Comparison of ENCODE assay signal across 8 cellular contexts in the genomic region with DNA sequence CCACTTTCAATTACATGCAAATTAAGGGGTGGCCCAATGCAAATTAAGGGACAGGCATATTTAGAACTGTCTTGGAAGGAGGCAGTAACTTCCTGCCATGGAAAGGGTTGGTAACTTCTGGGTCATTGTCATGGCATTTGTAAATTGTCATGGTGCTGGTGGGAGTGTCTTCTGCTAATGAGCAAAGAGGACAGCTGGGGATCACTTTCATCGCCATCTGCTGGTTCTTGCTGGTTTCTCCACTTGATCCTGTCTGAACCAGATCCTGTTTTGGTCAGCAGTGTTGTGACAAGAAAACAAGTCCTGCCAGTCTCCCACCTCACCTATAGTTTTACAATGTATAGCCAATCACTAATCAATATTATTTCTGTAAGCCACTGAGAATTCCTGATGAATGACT. TPM values are rescaled to one million over a fixed set of nuclear protein-coding genes. Genes with fewer than 3 reads are reported as not detected.
A peak's percentile ranks its signal among the peaks of the same experiment; 100 is the strongest.
DNase-seq lines count a peak whose midpoint lies in the region; ATAC-seq and TF ChIP-seq lines count a peak whose summit lies in the region.

No MANE protein-coding gene starts in this region.

- CTCF ChIA-PET in activated CD4-positive, alpha-beta memory T cell treated with anti-CD3 and anti-CD28 coated beads for 36 hours (lab: Charles Lee) = interaction anchor here (0.6 to 1.5 kb wide), 3 partner anchors 8 to 53 kb away, joined by 3 to 9 read pairs (median 5); no protein-coding TSS in a partner anchor
- CTCF ChIA-PET in activated CD4-positive, alpha-beta memory T cell treated with anti-CD3 and anti-CD28 coated beads, Interleukin-2, amount 10 ng/mL, durations not matched to agents 7 days and 5 days (lab: Charles Lee) = interaction anchor here (0.9 to 11.6 kb wide), 7 partner anchors 12 to 128 kb away, joined by 3 to 67 read pairs (median 4); no protein-coding TSS in a partner anchor

- peaks cover 3% of the 10 kb centered on the region for H3K27me3 Mint-ChIP-seq in activated CD4-positive, alpha-beta memory T cell treated with anti-CD3 and anti-CD28 coated beads for 36 hours
- peaks cover 25% of the 10 kb centered on the region for H3K27me3 Mint-ChIP-seq in activated CD4-positive, alpha-beta memory T cell treated with anti-CD3 and anti-CD28 coated beads, Interleukin-2, amount 10 ng/mL, durations not matched to agents 7 days and 5 days
- H3K27me3 Mint-ChIP-seq in HFFc6 (ENCODE audit: insufficient read depth) (peaks cover 3% of the 10 kb centered on the region; the same call in 1 of the 2 replicates), mesothelial cell of epicardium (ENCODE audit: low read depth) (peaks cover 1% of the 10 kb centered on the region)

- intact Hi-C loops in activated CD4-positive, alpha-beta memory T cell treated with anti-CD3 and anti-CD28 coated beads for 36 hours (cut with micrococcal nuclease) = no loop called here

- peak; percentile 26 for DNase-seq in activated CD4-positive, alpha-beta memory T cell treated with anti-CD3 and anti-CD28 coated beads for 36 hours
- DNase-seq in activated CD4-positive, alpha-beta memory T cell treated with anti-CD3 and anti-CD28 coated beads, Interleukin-2, amount 10 ng/mL, durations not matched to agents 7 days and 5 days = no peak
- DNase-seq in HFFc6 (peak; percentile 59), NCI-H1694 treated with DMSO at 0.1 percent for 48 hours (lab: John Stamatoyannopoulos, UW) (peak; percentile 48), cerebellar cortex (ENCODE audit: low spot score) (peak; percentile 7), mesothelial cell of epicardium (ENCODE audit: low spot score in 2 of 2, unreplicated experiment in 2 of 2) (no peak)
- DNase-seq in stimulated activated effector memory CD8-positive, alpha-beta T cell treated with anti-CD3 and anti-CD28 coated beads, Interleukin-12 subunit alpha, Interleukin-12 subunit beta, amount 100 ng/mL, for 72 hours (ENCODE audit: low spot score in 2 of 2) = no peak

- peaks cover 9% of the 10 kb centered on the region for H3K9me3 Mint-ChIP-seq in activated CD4-positive, alpha-beta memory T cell treated with anti-CD3 and anti-CD28 coated beads for 36 hours
- H3K9me3 Mint-ChIP-seq in activated CD4-positive, alpha-beta memory T cell treated with anti-CD3 and anti-CD28 coated beads, Interleukin-2, amount 10 ng/mL, durations not matched to agents 7 days and 5 days = peaks cover 3% of the 10 kb centered on the region
- H3K9me3 Mint-ChIP-seq in HFFc6 (no peaks in the 10 kb centered on the region), mesothelial cell of epicardium (peaks cover 23% of the 10 kb centered on the region)
- no peaks in the 10 kb centered on the region for H3K9me3 Mint-ChIP-seq in stimulated activated effector memory CD8-positive, alpha-beta T cell treated with anti-CD3 and anti-CD28 coated beads, Interleukin-12 subunit alpha, Interleukin-12 subunit beta, amount 100 ng/mL, for 72 hours

- peak; percentile 75 for TF ChIP-seq CTCF in HFFc6 (IDR thresholded peaks at IDR 0.05)
- no peak for TF ChIP-seq CTCF in mesothelial cell of epicardium (IDR thresholded peaks at IDR 0.05; ENCODE audit: unreplicated experiment)

- no peaks in the 10 kb centered on the region for H3K36me3 Mint-ChIP-seq in activated CD4-positive, alpha-beta memory T cell treated with anti-CD3 and anti-CD28 coated beads for 36 hours
- H3K36me3 Mint-ChIP-seq in activated CD4-positive, alpha-beta memory T cell treated with anti-CD3 and anti-CD28 coated beads, Interleukin-2, amount 10 ng/mL, durations not matched to agents 7 days and 5 days (ENCODE audit: low read depth) = no peaks in the 10 kb centered on the region
- no peaks in the 10 kb centered on the region for H3K36me3 Mint-ChIP-seq in HFFc6 (ENCODE audit: low read depth)
- no peaks in the 10 kb centered on the region for H3K36me3 Mint-ChIP-seq in stimulated activated effector memory CD8-positive, alpha-beta T cell treated with anti-CD3 and anti-CD28 coated beads, Interleukin-12 subunit alpha, Interleukin-12 subunit beta, amount 100 ng/mL, for 72 hours
- no peaks in the 10 kb centered on the region for H3K36me3 Mint-ChIP-seq in mesothelial cell of epicardium

- ATAC-seq in stimulated activated effector memory CD8-positive, alpha-beta T cell treated with anti-CD3 and anti-CD28 coated beads, Interleukin-12 subunit alpha, Interleukin-12 subunit beta, amount 100 ng/mL, for 72 hours = peak; percentile 28
- no peak for ATAC-seq in GM21423 (IDR thresholded peaks at IDR 0.05; ENCODE audit: unreplicated experiment)

- H3K4me1 Mint-ChIP-seq in activated CD4-positive, alpha-beta memory T cell treated with anti-CD3 and anti-CD28 coated beads for 36 hours (ENCODE audit: low read depth) = no peaks in the 10 kb centered on the region
- no peaks in the 10 kb centered on the region for H3K4me1 Mint-ChIP-seq in activated CD4-positive, alpha-beta memory T cell treated with anti-CD3 and anti-CD28 coated beads, Interleukin-2, amount 10 ng/mL, durations not matched to agents 7 days and 5 days
- no peaks in the 10 kb centered on the region; the same call in 1 of the 2 replicates for H3K4me1 Mint-ChIP-seq in HFFc6 (ENCODE audit: low read depth)
- no peaks in the 10 kb centered on the region for H3K4me1 Mint-ChIP-seq in stimulated activated effector memory CD8-positive, alpha-beta T cell treated with anti-CD3 and anti-CD28 coated beads, Interleukin-12 subunit alpha, Interleukin-12 subunit beta, amount 100 ng/mL, for 72 hours
- no peaks in the 10 kb centered on the region for H3K4me1 Mint-ChIP-seq in mesothelial cell of epicardium

- POLR2A ChIA-PET in activated CD4-positive, alpha-beta memory T cell treated with anti-CD3 and anti-CD28 coated beads for 36 hours (lab: Charles Lee) = interaction anchor here (0.6 to 1.0 kb wide), 2 partner anchors 12 to 92 kb away, joined by 3 read pairs; no protein-coding TSS in a partner anchor
- POLR2A ChIA-PET in activated CD4-positive, alpha-beta memory T cell treated with anti-CD3 and anti-CD28 coated beads, Interleukin-2, amount 10 ng/mL, durations not matched to agents 7 days and 5 days (lab: Charles Lee) = no interaction called here

- H3K4me3 Mint-ChIP-seq in activated CD4-positive, alpha-beta memory T cell treated with anti-CD3 and anti-CD28 coated beads for 36 hours = no peak overlapping the region
- H3K4me3 Mint-ChIP-seq in activated CD4-positive, alpha-beta memory T cell treated with anti-CD3 and anti-CD28 coated beads, Interleukin-2, amount 10 ng/mL, durations not matched to agents 7 days and 5 days = no peak overlapping the region
- H3K4me3 Mint-ChIP-seq in HFFc6 (no peak overlapping the region), mesothelial cell of epicardium (no peak overlapping the region)
- no peak overlapping the region for H3K4me3 Mint-ChIP-seq in stimulated activated effector memory CD8-positive, alpha-beta T cell treated with anti-CD3 and anti-CD28 coated beads, Interleukin-12 subunit alpha, Interleukin-12 subunit beta, amount 100 ng/mL, for 72 hours

- no peak overlapping the region for H3K27ac Mint-ChIP-seq in activated CD4-positive, alpha-beta memory T cell treated with anti-CD3 and anti-CD28 coated beads for 36 hours
- no peak overlapping the region for H3K27ac Mint-ChIP-seq in activated CD4-positive, alpha-beta memory T cell treated with anti-CD3 and anti-CD28 coated beads, Interleukin-2, amount 10 ng/mL, durations not matched to agents 7 days and 5 days
- H3K27ac Mint-ChIP-seq in HFFc6 = no peak overlapping the region
- H3K27ac Mint-ChIP-seq in stimulated activated effector memory CD8-positive, alpha-beta T cell treated with anti-CD3 and anti-CD28 coated beads, Interleukin-12 subunit alpha, Interleukin-12 subunit beta, amount 100 ng/mL, for 72 hours = no peak overlapping the region
- no peak overlapping the region for H3K27ac Mint-ChIP-seq in mesothelial cell of epicardium

RNA-seq across cellular contexts. Expression of a gene that starts 23.4 kb away (rescaled TPM):
- total RNA-seq in activated CD4-positive, alpha-beta memory T cell treated with anti-CD3 and anti-CD28 coated beads for 36 hours = not detected
- under 1 TPM; 0.15 to 0.18 TPM for total RNA-seq in activated CD4-positive, alpha-beta memory T cell treated with anti-CD3 and anti-CD28 coated beads, Interleukin-2, amount 10 ng/mL, durations not matched to agents 7 days and 5 days
- total RNA-seq in HFFc6 (2021; fragmentation: NEBNext Ultra II Directional; extraction: Animal tissue kit (Norgen Biotek cat#: 25700)) = not detected
- 0.24 to 0.77 TPM (median 0.34 TPM) in 3 replicates for total RNA-seq in mesothelial cell of epicardium

Comparison
In these comparisons a context has a peak if more than half of its experiments do, and no peak if none do; other contexts are left out.
1. DNase-seq: peak in activated CD4-positive, alpha-beta memory T cell treated with anti-CD3 and anti-CD28 coated beads for 36 hours (single experiment), HFFc6 (single experiment), NCI-H1694 treated with DMSO at 0.1 percent for 48 hours (single experiment) and cerebellar cortex (single experiment); none in activated CD4-positive, alpha-beta memory T cell treated with anti-CD3 and anti-CD28 coated beads, Interleukin-2, amount 10 ng/mL, durations not matched to agents 7 days and 5 days (single experiment), stimulated activated effector memory CD8-positive, alpha-beta T cell treated with anti-CD3 and anti-CD28 coated beads, Interleukin-12 subunit alpha, Interleukin-12 subunit beta, amount 100 ng/mL, for 72 hours (0 of 2) and mesothelial cell of epicardium (0 of 2).